12 cellular contexts compared by ENCODE assay signal in genomic region chr6:8982659-8983058, GRCh38.
DNase-seq lines count a peak whose midpoint lies in the region; ATAC-seq, FAIRE-seq and TF ChIP-seq lines count a peak whose summit lies in the region.
"Had no signal": no experiment of that assay in that cellular context is flagged by ENCODE, and none has a peak within 500 bp of the region (broad histone marks: within the 10 kb centered on the region; RNA-seq: fewer than 3 reads in every experiment).

No MANE protein-coding gene starts in this region.

- BruUV-seq in PC-3 (replicated peaks; lab: Mats Ljungman, UMichigan) (no TSS peak), endothelial cell of umbilical vein (replicated peaks; lab: Mats Ljungman, UMichigan) (no TSS peak)

- H3K79me2 ChIP-seq in PC-3 (ENCODE audit: low read length) (no peaks in the 10 kb centered on the region), endothelial cell of umbilical vein (ENCODE audit: control insufficient read depth, insufficient read depth, low read length) (no peaks in the 10 kb centered on the region), osteoblast (ENCODE audit: insufficient read depth, low read length) (no peaks in the 10 kb centered on the region)

- DNase-seq in GM10248 (ENCODE audit: extremely low spot score): no peak
- no peak for DNase-seq in PC-3
- DNase-seq in endothelial cell of umbilical vein (ENCODE audit: low read depth, low spot score): peak; percentile 18
- DNase-seq in osteoblast (ENCODE audit: insufficient read length, low spot score, missing footprints): no peak
- DNase-seq in left lung: no peak
- DNase-seq in cerebellar nuclear complex (lab: John Stamatoyannopoulos, UW): no peak
- DNase-seq in Ammon's horn (ENCODE audit: low spot score): no peak
- DNase-seq in gastrocnemius medialis: no peak

- peak; percentile 8 for FAIRE-seq in endothelial cell of umbilical vein (lab: Jason Lieb, UNC)

- TF ChIP-seq CTCF in GM10248 (IDR thresholded peaks at IDR 0.05; ENCODE audit: control extremely low read depth, extremely low read depth, low read depth, missing control alignments): peak; percentile 11
- TF ChIP-seq CTCF in PC-3 (conservative IDR thresholded peaks at IDR 0.05; ENCODE audit: low read depth, low read length): no peak
- TF ChIP-seq CTCF in endothelial cell of umbilical vein (IDR thresholded peaks at IDR 0.05; ENCODE audit: extremely low read depth in 1 of 2, insufficient read depth in 1 of 2, low read depth in 1 of 2, low read length in 2 of 2): no peak
- no peak for TF ChIP-seq CTCF in osteoblast (IDR thresholded peaks at IDR 0.05; ENCODE audit: extremely low read depth, low read depth, low read length)
- TF ChIP-seq CTCF in left lung (IDR thresholded peaks at IDR 0.05): no peak
- TF ChIP-seq CTCF in gastrocnemius medialis (IDR thresholded peaks at IDR 0.05 in 4 of 5, conservative IDR thresholded peaks at IDR 0.05 in 1 of 5): no peak

- no peaks in the 10 kb centered on the region for H3K9me3 ChIP-seq in PC-3 (ENCODE audit: low read length)
- H3K9me3 ChIP-seq in endothelial cell of umbilical vein (replicated peaks; ENCODE audit: control insufficient read depth, insufficient read depth, low read length): no peaks in the 10 kb centered on the region
- H3K9me3 ChIP-seq in osteoblast (ENCODE audit: low read depth, low read length): no peaks in the 10 kb centered on the region
- no peaks in the 10 kb centered on the region for H3K9me3 ChIP-seq in left lung
- H3K9me3 ChIP-seq in gastrocnemius medialis: no peaks in the 10 kb centered on the region
- H3K9me3 ChIP-seq: gastroesophageal sphincter, SJCRH30, thyroid gland had no signal

- H3K36me3 ChIP-seq in PC-3 (ENCODE audit: low read depth, low read length) (no peaks in the 10 kb centered on the region), endothelial cell of umbilical vein (ENCODE audit: control insufficient read depth in 2 of 2, extremely low read depth in 1 of 2, insufficient read depth in 2 of 2, low read length in 2 of 2) (no peaks in the 10 kb centered on the region), osteoblast (ENCODE audit: insufficient read depth, low read length) (no peaks in the 10 kb centered on the region), left lung (no peaks in the 10 kb centered on the region), gastrocnemius medialis (no peaks in the 10 kb centered on the region)
- H3K36me3 ChIP-seq: gastroesophageal sphincter, SJCRH30, thyroid gland had no signal

- POLR2A ChIA-PET in GM10248 (lab: Yijun Ruan, JAX) (no interaction called here), PC-3 (lab: Charles Lee; ENCODE audit: unreplicated experiment) (no interaction called here), endothelial cell of umbilical vein (lab: Charles Lee) (no interaction called here)

- no peaks in the 10 kb centered on the region for H3K9me1 ChIP-seq in endothelial cell of umbilical vein (replicated peaks; ENCODE audit: control insufficient read depth, extremely low read depth, insufficient read depth, low read length)

- H3K4me1 ChIP-seq in PC-3 (ENCODE audit: insufficient read depth, low read length) (no peaks in the 10 kb centered on the region; the same call in 1 of the 2 replicates), endothelial cell of umbilical vein (ENCODE audit: control insufficient read depth, extremely low read depth, insufficient read depth, low read length) (no peaks in the 10 kb centered on the region), osteoblast (ENCODE audit: insufficient read depth, low read length) (no peaks in the 10 kb centered on the region), left lung (peaks cover 0 to 6% of the 10 kb centered on the region in 2 donors), gastrocnemius medialis (no peaks in the 10 kb centered on the region)
- H3K4me1 ChIP-seq: thyroid gland had no signal

- H3K27ac ChIP-seq in PC-3 (ENCODE audit: low read length) (no peak overlapping the region), endothelial cell of umbilical vein (ENCODE audit: insufficient read depth, low read depth, low read length) (no peak overlapping the region), osteoblast (ENCODE audit: low read depth, low read length) (no peak overlapping the region), left lung (no peak overlapping the region), gastrocnemius medialis (no peak overlapping the region)
- H3K27ac ChIP-seq: gastroesophageal sphincter, SJCRH30, thyroid gland, VCaP had no signal

- H4K20me1 ChIP-seq in PC-3 (ENCODE audit: low read length) (no peaks in the 10 kb centered on the region), endothelial cell of umbilical vein (replicated peaks; ENCODE audit: control insufficient read depth, extremely low read depth, insufficient read depth, low read length) (no peaks in the 10 kb centered on the region), osteoblast (ENCODE audit: insufficient read depth, low read length) (no peaks in the 10 kb centered on the region)

- CTCF ChIA-PET in GM10248 (lab: Yijun Ruan, JAX): interaction anchor here (0.8 to 3.6 kb wide), 13 partner anchors 9 to 1700 kb away, joined by 3 to 35 read pairs (median 6); no protein-coding TSS in a partner anchor
- CTCF ChIA-PET in PC-3 (lab: Charles Lee): interaction anchor here (0.7 to 1.2 kb wide), 2 partner anchors 9 to 281 kb away, joined by 3 to 4 read pairs; no protein-coding TSS in a partner anchor
- CTCF ChIA-PET in endothelial cell of umbilical vein (lab: Charles Lee): interaction anchor here (0.9 to 5.7 kb wide), 18 partner anchors 9 to 1483 kb away, joined by 3 to 150 read pairs (median 8); partner anchors contain the start of gene TFAP2A

- H3K27me3 ChIP-seq in PC-3 (ENCODE audit: low read length) (peaks cover 15% of the 10 kb centered on the region; the same call in 1 of the 2 replicates), endothelial cell of umbilical vein (ENCODE audit: control insufficient read depth in 2 of 2, insufficient read depth in 2 of 2, low read length in 2 of 2) (no peaks in the 10 kb centered on the region), osteoblast (ENCODE audit: insufficient read depth, low read length) (no peaks in the 10 kb centered on the region), left lung (peaks cover 0 to 10% of the 10 kb centered on the region in 2 donors), gastrocnemius medialis (no peaks in the 10 kb centered on the region)
- H3K27me3 ChIP-seq: gastroesophageal sphincter, SJCRH30, thyroid gland had no signal

- H3F3A ChIP-seq in PC-3 (ENCODE audit: low read length, unreplicated experiment): no peaks in the 10 kb centered on the region

- no peaks in the 10 kb centered on the region for H3K9me2 ChIP-seq in PC-3 (replicated peaks; ENCODE audit: low read length)

- TF ChIP-seq POLR2A in endothelial cell of umbilical vein (IDR thresholded peaks at IDR 0.05; ENCODE audit: low read depth, low read length): no peak
- no peak for TF ChIP-seq POLR2A in gastrocnemius medialis (IDR thresholded peaks at IDR 0.05)

- H3K4me2 ChIP-seq in PC-3 (ENCODE audit: low read length) (peak overlapping the region; percentile 40), endothelial cell of umbilical vein (ENCODE audit: insufficient read depth, low read length) (no peak overlapping the region), osteoblast (ENCODE audit: insufficient read depth, low read length) (peak overlapping the region; percentile 52)

- ATAC-seq in PC-3 (no peak), left lung (no peak), gastrocnemius medialis (no peak)

- H2AFZ ChIP-seq in PC-3 (ENCODE audit: low read length) (no peak overlapping the region), endothelial cell of umbilical vein (ENCODE audit: low read depth, low read length) (no peak overlapping the region), osteoblast (ENCODE audit: low read length) (peak overlapping the region; percentile 48)

- dilution Hi-C loops in endothelial cell of umbilical vein (cut with MboI; ENCODE audit: extremely low pct_ligation_motif_present, low sequenced_read_pairs): no loop called here

- in situ Hi-C loops in gastrocnemius medialis (cut with MboI; ENCODE audit: low sequenced_read_pairs in 4 of 4): loop anchor here (5.0 to 25.0 kb wide), 3 partner anchors 1450 to 1455 kb away; no protein-coding TSS in a partner anchor

- intact Hi-C loops in PC-3 (cut with micrococcal nuclease) (loop anchor here (1.0 to 2.0 kb wide), 5 partner anchors 268 to 1453 kb away; no protein-coding TSS in a partner anchor), endothelial cell of umbilical vein (cut with micrococcal nuclease) (loop anchor here (1.0 to 10.0 kb wide), 3 partner anchors 272 to 1453 kb away; no protein-coding TSS in a partner anchor), left lung (cut with DNase I) (loop anchor here in 1 of 2 donors (10.0 kb wide), 1 partner anchor 1452 kb away; no protein-coding TSS in a partner anchor), gastrocnemius medialis (cut with DNase I; ENCODE audit: low total_unique reads) (loop anchor here (5.0 kb wide), 2 partner anchors 430 to 1445 kb away; no protein-coding TSS in a partner anchor)

- H3K4me3 ChIP-seq in PC-3 (ENCODE audit: low read length) (no peak overlapping the region), endothelial cell of umbilical vein (replicated peaks in 1 of 3; ENCODE audit: insufficient read depth in 1 of 3, low read depth in 1 of 3, low read length in 3 of 3) (no peak overlapping the region), osteoblast (ENCODE audit: insufficient read depth, low read length) (no peak overlapping the region), left lung (no peak overlapping the region), gastrocnemius medialis (no peak overlapping the region)
- H3K4me3 ChIP-seq: gastroesophageal sphincter, SJCRH30, thyroid gland had no signal

- H3K9ac ChIP-seq in PC-3 (ENCODE audit: low read length): no peak overlapping the region
- no peak overlapping the region for H3K9ac ChIP-seq in endothelial cell of umbilical vein (replicated peaks; ENCODE audit: extremely low read depth, insufficient read depth, low read length)

TF ChIP-seq in endothelial cell of umbilical vein, 7 proteins besides CTCF, POLR2A, EP300 and RAD21:
- TF ChIP-seq POLR2AphosphoS5 (IDR thresholded peaks at IDR 0.05; ENCODE audit: insufficient read depth, low read depth, low read length) (no peak), JUN (IDR thresholded peaks at IDR 0.05; ENCODE audit: borderline replicate concordance, insufficient read depth, insufficient read length, low read depth) (no peak), EZH2 (IDR thresholded peaks at IDR 0.05; ENCODE audit: borderline replicate concordance, low read depth, low read length, severe bottlenecking) (no peak), FOS (IDR thresholded peaks at IDR 0.05; ENCODE audit: borderline replicate concordance, insufficient read depth, low read length) (no peak), GATA2 (IDR thresholded peaks at IDR 0.05; ENCODE audit: insufficient read depth, insufficient read length, low read depth, low read length) (no peak), MYC (IDR thresholded peaks at IDR 0.05; ENCODE audit: low read depth, low read length) (no peak), MAX (IDR thresholded peaks at IDR 0.05; ENCODE audit: insufficient read depth, insufficient read length) (no peak)
TF ChIP-seq in endothelial cell of umbilical vein: peak in this region for 0.
